Comparison of ENCODE assay signal across 8 cellular contexts in genomic region chr6:6810727-6811126, GRCh38.
DNase-seq lines count a peak whose midpoint lies in the region; ATAC-seq and TF ChIP-seq lines count a peak whose summit lies in the region.

No MANE protein-coding gene starts in this region.

- H3K27me3 ChIP-seq in breast epithelium (no peaks in the 10 kb centered on the region), neutrophil (no peaks in the 10 kb centered on the region)

- no peak overlapping the region for H3K4me3 Mint-ChIP-seq in mesothelial cell of epicardium

- no peak for TF ChIP-seq CTCF in GM12875 (IDR thresholded peaks at IDR 0.05; ENCODE audit: borderline replicate concordance, insufficient read depth, low read depth, low read length)
- TF ChIP-seq CTCF in breast epithelium (IDR thresholded peaks at IDR 0.05), result no peak
- TF ChIP-seq CTCF in neutrophil (IDR thresholded peaks at IDR 0.05), result no peak
- TF ChIP-seq CTCF in mesothelial cell of epicardium (IDR thresholded peaks at IDR 0.05; ENCODE audit: unreplicated experiment), result no peak

- intact Hi-C loops in breast epithelium (cut with DNase I; ENCODE audit: low total_unique reads), result no loop called here

- H3K27ac ChIP-seq in breast epithelium, result peak overlapping the region; percentile 71 to 81
- peak overlapping the region; percentile 56 for H3K27ac ChIP-seq in neutrophil

- H3K27ac Mint-ChIP-seq in mesothelial cell of epicardium, result no peak overlapping the region

- peaks cover 11% of the 10 kb centered on the region for H3K4me1 Mint-ChIP-seq in mesothelial cell of epicardium

- H3K27me3 Mint-ChIP-seq in mesothelial cell of epicardium (ENCODE audit: low read depth), result no peaks in the 10 kb centered on the region

- H3K4me3 ChIP-seq in GM12875 (ENCODE audit: low read depth, low read length), result peak overlapping the region; percentile 13
- peak overlapping the region in 2 of 3 donors; percentile 42 to 57 for H3K4me3 ChIP-seq in breast epithelium
- peak overlapping the region; percentile 42 to 51 for H3K4me3 ChIP-seq in neutrophil (ENCODE audit: low read depth in 1 of 2, low read length in 1 of 2)

- H3K9me3 Mint-ChIP-seq in mesothelial cell of epicardium, result no peaks in the 10 kb centered on the region

- H3K36me3 ChIP-seq in breast epithelium, result no peaks in the 10 kb centered on the region
- H3K36me3 ChIP-seq in neutrophil, result no peaks in the 10 kb centered on the region

- peaks cover 0 to 5% of the 10 kb centered on the region in 2 donors for H3K4me1 ChIP-seq in breast epithelium
- peaks cover 36 to 38% of the 10 kb centered on the region in 2 experiments for H3K4me1 ChIP-seq in neutrophil (ENCODE audit: control insufficient read depth in 1 of 2, insufficient read depth in 1 of 2, low read depth in 1 of 2, low read length in 1 of 2)

- no peaks in the 10 kb centered on the region for H3K36me3 Mint-ChIP-seq in mesothelial cell of epicardium

- no peak for DNase-seq in breast epithelium (ENCODE audit: low spot score in 2 of 2)
- DNase-seq in mesothelial cell of epicardium (ENCODE audit: low spot score in 2 of 2, unreplicated experiment in 2 of 2), result no peak
- DNase-seq in ecto neural progenitor cell (ENCODE audit: low spot score), result no peak
- DNase-seq in HK-2 (ENCODE audit: unreplicated experiment), result no peak

- TF ChIP-seq POLR2A in breast epithelium (IDR thresholded peaks at IDR 0.05), result no peak

- no peaks in the 10 kb centered on the region for H3K9me3 ChIP-seq in breast epithelium
- H3K9me3 ChIP-seq in neutrophil, result no peaks in the 10 kb centered on the region

- peak; percentile 54 for ATAC-seq in HG02973 (IDR thresholded peaks at IDR 0.05; ENCODE audit: unreplicated experiment)
- no peak for ATAC-seq in HG02884 (IDR thresholded peaks at IDR 0.05; ENCODE audit: unreplicated experiment)
